Comparison of ENCODE assay signal across 10 cellular contexts in the genomic region with DNA sequence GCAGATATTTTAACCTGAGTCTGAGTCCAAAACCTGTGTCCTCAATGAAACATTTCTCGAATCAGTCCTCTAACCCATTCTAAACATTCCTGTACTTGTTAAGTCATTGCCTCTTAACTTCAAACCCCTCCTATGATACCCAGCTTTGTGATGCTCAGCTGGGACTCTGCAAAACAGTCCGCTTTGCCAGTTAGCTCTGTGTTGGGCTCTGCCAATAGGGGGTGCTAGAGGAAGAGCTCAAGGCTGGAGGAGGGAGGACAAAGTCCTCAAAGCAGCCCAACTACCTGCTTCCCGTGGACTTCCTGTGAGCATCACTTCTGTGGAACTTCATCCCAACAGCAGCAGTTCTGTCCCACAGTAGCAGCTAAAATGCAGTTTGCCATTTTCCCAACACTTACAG. TPM values are rescaled to one million over a fixed set of nuclear protein-coding genes. Genes with fewer than 3 reads are reported as not detected.
DNase-seq lines count a peak whose midpoint lies in the region; ATAC-seq lines count a peak whose summit lies in the region.
"Had no signal": no experiment of that assay in that cellular context is flagged by ENCODE, and none has a peak within 500 bp of the region (broad histone marks: within the 10 kb centered on the region; RNA-seq: fewer than 3 reads in every experiment).

No MANE protein-coding gene starts in this region.

- peaks cover 43% of the 10 kb centered on the region for H3K27me3 Mint-ChIP-seq in T-helper 17 cell

- H3K27ac Mint-ChIP-seq in T-helper 17 cell = no peak overlapping the region

- peak; percentile 20 for DNase-seq in stimulated activated CD4-positive, alpha-beta T cell treated with anti-CD3 and anti-CD28 coated beads, Interleukin-1b, Interleukin-23, amount 100 ng/mL, for 48 hours
- no peak for DNase-seq in stimulated activated CD4-positive, alpha-beta T cell treated with anti-CD3 and anti-CD28 coated beads, Interleukin-4, amount 100 ng/mL, for 24 hours
- DNase-seq in HuH-7 (ENCODE audit: low spot score) (peak; percentile 20), cerebellar cortex (ENCODE audit: low spot score) (peak; percentile 74), NCI-H774 (lab: John Stamatoyannopoulos, UW) (no peak), cerebellum (ENCODE audit: low spot score) (no peak), NCI-H526 treated with DMSO at 0.1 percent for 48 hours (lab: John Stamatoyannopoulos, UW) (no peak), T-helper 17 cell (no peak)
- DNase-seq: activated CD4-positive, alpha-beta T cell treated with anti-CD3 and anti-CD28 coated beads for 1 hour had no signal

- H3K9me3 ChIP-seq in T-helper 17 cell (ENCODE audit: control insufficient read depth, low read length, poor library complexity, severe bottlenecking) = no peaks in the 10 kb centered on the region

- ATAC-seq in T-helper 17 cell = no peak

- H3K4me1 Mint-ChIP-seq in T-helper 17 cell = peaks cover 4% of the 10 kb centered on the region

- H3K36me3 Mint-ChIP-seq in T-helper 17 cell (ENCODE audit: low read depth) = peaks cover 3% of the 10 kb centered on the region

- no peak overlapping the region for H3K4me3 Mint-ChIP-seq in T-helper 17 cell

RNA-seq across cellular contexts. Expression of a gene that starts 38.1 kb away (rescaled TPM):
- total RNA-seq in cerebellum = 49.5 TPM
- total RNA-seq in T-helper 17 cell = not detected
- total RNA-seq: omental fat pad had no signal

Comparison
In these comparisons a context has a peak if more than half of its experiments do, and no peak if none do; other contexts are left out.
1. DNase-seq: peak in stimulated activated CD4-positive, alpha-beta T cell treated with anti-CD3 and anti-CD28 coated beads, Interleukin-1b, Interleukin-23, amount 100 ng/mL, for 48 hours (single experiment), HuH-7 (single experiment) and cerebellar cortex (single experiment); none in stimulated activated CD4-positive, alpha-beta T cell treated with anti-CD3 and anti-CD28 coated beads, Interleukin-4, amount 100 ng/mL, for 24 hours (single experiment), NCI-H774 (single experiment), cerebellum (single experiment), NCI-H526 treated with DMSO at 0.1 percent for 48 hours (single experiment) and T-helper 17 cell (0 of 3).
2. RNA of a gene that starts 38.1 kb away (total RNA-seq): 49.5 TPM in cerebellum (single experiment); not detected in T-helper 17 cell; every median in the first group is over 10 times any median in the second.